In genomic region chr13:66313408-66313807, GRCh38 we compare ENCODE assay signal across 24 cellular contexts.
DNase-seq lines count a peak whose midpoint lies in the region; ATAC-seq and TF ChIP-seq lines count a peak whose summit lies in the region.
"Had no signal": no experiment of that assay in that cellular context is flagged by ENCODE, and none has a peak within 500 bp of the region (broad histone marks: within the 10 kb centered on the region; RNA-seq: fewer than 3 reads in every experiment).

No MANE protein-coding gene starts in this region.

- in situ Hi-C loops in Panc1 (cut with HindIII; ENCODE audit: low pct_unique_long_range_greater_than_20kb, low sequenced_read_pairs): no loop called here

- H3K27ac ChIP-seq in Panc1 (ENCODE audit: low read length) (peak overlapping the region; percentile 84), upper lobe of left lung (no peak overlapping the region), suprapubic skin (no peak overlapping the region)
- H3K27ac ChIP-seq: ascending aorta, esophagus squamous epithelium, heart left ventricle, RWPE1, tibial artery had no signal

- H3K27ac Mint-ChIP-seq in nephron: peak overlapping the region; percentile 87 to 88 (median 87)
- no peak overlapping the region for H3K27ac Mint-ChIP-seq in immature natural killer cell
- H3K27ac Mint-ChIP-seq: activated CD8-positive, alpha-beta memory T cell treated with anti-CD3 and anti-CD28 coated beads, Interleukin-2, amount 10 ng/mL, durations not matched to agents 7 days and 5 days; activated naive CD4-positive, alpha-beta T cell treated with anti-CD3 and anti-CD28 coated beads, Interleukin-2, amount 10 ng/mL, durations not matched to agents 7 days and 5 days; CD4-positive, alpha-beta T cell; endodermal cell; naive thymus-derived CD8-positive, alpha-beta T cell; stimulated activated naive CD8-positive, alpha-beta T cell treated with anti-CD3 and anti-CD28 coated beads, Interleukin-15, Interleukin-2, amounts not matched to agents 100 ng/mL and 50 ng/mL, for 24 hours; WTC11 had no signal

- H3K9me3 Mint-ChIP-seq in nephron (no peaks in the 10 kb centered on the region), immature natural killer cell (peaks cover 0 to 21% (median 2%) of the 10 kb centered on the region in 6 donors)
- H3K9me3 Mint-ChIP-seq: endodermal cell; stimulated activated naive CD8-positive, alpha-beta T cell treated with anti-CD3 and anti-CD28 coated beads, Interleukin-15, Interleukin-2, amounts not matched to agents 100 ng/mL and 50 ng/mL, for 24 hours had no signal

- ATAC-seq in Panc1: no peak
- ATAC-seq in stimulated activated naive CD8-positive, alpha-beta T cell treated with anti-CD3 and anti-CD28 coated beads, Interleukin-15, Interleukin-2, amounts not matched to agents 100 U/mL and 50 U/mL, for 24 hours: no peak
- ATAC-seq in upper lobe of left lung (ENCODE audit: low FRiP score in 2 of 2): no peak
- ATAC-seq: activated CD8-positive, alpha-beta memory T cell treated with anti-CD3 and anti-CD28 coated beads, Interleukin-2, amount 10 ng/mL, durations not matched to agents 7 days and 5 days; naive thymus-derived CD8-positive, alpha-beta T cell; WTC11 had no signal

- H3K4me3 ChIP-seq in Panc1 (ENCODE audit: low read depth in 2 of 2, low read length in 2 of 2): no peak overlapping the region
- H3K4me3 ChIP-seq in upper lobe of left lung: no peak overlapping the region
- no peak overlapping the region for H3K4me3 ChIP-seq in suprapubic skin
- H3K4me3 ChIP-seq: ascending aorta, esophagus squamous epithelium, heart left ventricle, tibial artery had no signal

- WGBS in upper lobe of left lung, 2 donors: 58 to 59% methylated on average over 3 of the region's 3 CpGs
- WGBS in suprapubic skin: 67% methylated on average over 3 of the region's 3 CpGs

- intact Hi-C loops in Panc1 (cut with micrococcal nuclease; ENCODE audit: unreplicated experiment): no loop called here

- TF ChIP-seq POLR2A in upper lobe of left lung (IDR thresholded peaks at IDR 0.05): no peak
- no peak for TF ChIP-seq POLR2A in suprapubic skin (IDR thresholded peaks at IDR 0.05)

- H3K4me1 Mint-ChIP-seq in nephron (peaks cover 10% of the 10 kb centered on the region), immature natural killer cell (no peaks in the 10 kb centered on the region)
- H3K4me1 Mint-ChIP-seq: activated CD8-positive, alpha-beta memory T cell treated with anti-CD3 and anti-CD28 coated beads, Interleukin-2, amount 10 ng/mL, durations not matched to agents 7 days and 5 days; activated naive CD4-positive, alpha-beta T cell treated with anti-CD3 and anti-CD28 coated beads, Interleukin-2, amount 10 ng/mL, durations not matched to agents 7 days and 5 days; naive thymus-derived CD8-positive, alpha-beta T cell had no signal

- H3K9me3 ChIP-seq in Panc1 (ENCODE audit: control insufficient read depth, insufficient read depth, low read depth, low read length) (no peaks in the 10 kb centered on the region), upper lobe of left lung (no peaks in the 10 kb centered on the region), suprapubic skin (no peaks in the 10 kb centered on the region)
- H3K9me3 ChIP-seq: ascending aorta, esophagus squamous epithelium, heart left ventricle, tibial artery had no signal

- H3K27me3 Mint-ChIP-seq in nephron (ENCODE audit: low read depth) (no peaks in the 10 kb centered on the region), immature natural killer cell (ENCODE audit: low read depth in 3 of 3) (peaks cover 0 to 4% (median 3%) of the 10 kb centered on the region in 3 donors)
- H3K27me3 Mint-ChIP-seq: activated CD8-positive, alpha-beta memory T cell treated with anti-CD3 and anti-CD28 coated beads, Interleukin-2, amount 10 ng/mL, durations not matched to agents 7 days and 5 days; activated naive CD4-positive, alpha-beta T cell treated with anti-CD3 and anti-CD28 coated beads, Interleukin-2, amount 10 ng/mL, durations not matched to agents 7 days and 5 days; CD4-positive, alpha-beta T cell; naive thymus-derived CD8-positive, alpha-beta T cell; stimulated activated naive CD8-positive, alpha-beta T cell treated with anti-CD3 and anti-CD28 coated beads, Interleukin-15, Interleukin-2, amounts not matched to agents 100 ng/mL and 50 ng/mL, for 24 hours had no signal

- H3K4me3 Mint-ChIP-seq in nephron (no peak overlapping the region), immature natural killer cell (no peak overlapping the region)
- H3K4me3 Mint-ChIP-seq: activated CD8-positive, alpha-beta memory T cell treated with anti-CD3 and anti-CD28 coated beads, Interleukin-2, amount 10 ng/mL, durations not matched to agents 7 days and 5 days; activated naive CD4-positive, alpha-beta T cell treated with anti-CD3 and anti-CD28 coated beads, Interleukin-2, amount 10 ng/mL, durations not matched to agents 7 days and 5 days; CD4-positive, alpha-beta T cell; endodermal cell; naive thymus-derived CD8-positive, alpha-beta T cell; stimulated activated naive CD8-positive, alpha-beta T cell treated with anti-CD3 and anti-CD28 coated beads, Interleukin-15, Interleukin-2, amounts not matched to agents 100 ng/mL and 50 ng/mL, for 24 hours; WTC11 had no signal

- peak; percentile 77 for DNase-seq in EH (ENCODE audit: low read depth)
- DNase-seq in Panc1 (ENCODE audit: low read depth, low spot score): no peak
- DNase-seq in fibroblast of gingiva (ENCODE audit: low read depth): peak; percentile 31
- DNase-seq in stimulated activated naive CD8-positive, alpha-beta T cell treated with anti-CD3 and anti-CD28 coated beads, Interleukin-15, Interleukin-2, amounts not matched to agents 100 U/mL and 50 U/mL, for 24 hours: no peak
- no peak for DNase-seq in immature natural killer cell
- no peak for DNase-seq in upper lobe of left lung
- DNase-seq in suprapubic skin (ENCODE audit: low spot score in 2 of 2): no peak
- DNase-seq: activated CD4-positive, alpha-beta T cell treated with anti-CD3 and anti-CD28 coated beads, Interleukin-2, amount 50 U/mL, for 1 hour; activated CD8-positive, alpha-beta memory T cell treated with anti-CD3 and anti-CD28 coated beads, Interleukin-2, amount 10 ng/mL, durations not matched to agents 7 days and 5 days; activated naive CD4-positive, alpha-beta T cell treated with anti-CD3 and anti-CD28 coated beads, Interleukin-2, amount 10 ng/mL, durations not matched to agents 7 days and 5 days; CD4-positive, alpha-beta T cell; endodermal cell; esophagus squamous epithelium; heart left ventricle; naive thymus-derived CD8-positive, alpha-beta T cell; NCI-H2029 treated with DMSO at 0.1 percent for 48 hours; NCI-H2227 treated with DMSO at 0.1 percent for 48 hours; stimulated activated CD4-positive, alpha-beta T cell treated with anti-CD3 and anti-CD28 coated beads, Interleukin-12 subunit alpha, Interleukin-12 subunit beta, amount 100 ng/mL, for 4 hours; tibial artery had no signal

- TF ChIP-seq CTCF in Panc1 (IDR thresholded peaks at IDR 0.05) (no peak), nephron (IDR thresholded peaks at IDR 0.05; ENCODE audit: unreplicated experiment in 3 of 3) (no peak), upper lobe of left lung (IDR thresholded peaks at IDR 0.05) (no peak), suprapubic skin (IDR thresholded peaks at IDR 0.05) (no peak)

- H3K27me3 ChIP-seq in Panc1 (ENCODE audit: control insufficient read depth, insufficient read depth, low read length): no peaks in the 10 kb centered on the region
- no peaks in the 10 kb centered on the region for H3K27me3 ChIP-seq in upper lobe of left lung
- no peaks in the 10 kb centered on the region for H3K27me3 ChIP-seq in suprapubic skin
- H3K27me3 ChIP-seq: ascending aorta, esophagus squamous epithelium, heart left ventricle, tibial artery had no signal

- TF ChIP-seq EP300 in upper lobe of left lung (IDR thresholded peaks at IDR 0.05) (no peak), suprapubic skin (IDR thresholded peaks at IDR 0.05) (no peak)

- H3K36me3 ChIP-seq in Panc1 (ENCODE audit: control insufficient read depth, insufficient read depth, low read length) (no peaks in the 10 kb centered on the region), upper lobe of left lung (no peaks in the 10 kb centered on the region), suprapubic skin (no peaks in the 10 kb centered on the region)
- H3K36me3 ChIP-seq: ascending aorta, esophagus squamous epithelium, heart left ventricle, tibial artery had no signal

- CTCF ChIA-PET in Panc1 (lab: Charles Lee): no interaction called here

- H3K36me3 Mint-ChIP-seq in nephron (ENCODE audit: low read depth) (no peaks in the 10 kb centered on the region), immature natural killer cell (no peaks in the 10 kb centered on the region)
- H3K36me3 Mint-ChIP-seq: activated CD8-positive, alpha-beta memory T cell treated with anti-CD3 and anti-CD28 coated beads, Interleukin-2, amount 10 ng/mL, durations not matched to agents 7 days and 5 days; activated naive CD4-positive, alpha-beta T cell treated with anti-CD3 and anti-CD28 coated beads, Interleukin-2, amount 10 ng/mL, durations not matched to agents 7 days and 5 days; naive thymus-derived CD8-positive, alpha-beta T cell; WTC11 had no signal

- no TSS peak for BruUV-seq in Panc1 (replicated peaks; lab: Mats Ljungman, UMichigan)

- H3K4me1 ChIP-seq in Panc1 (ENCODE audit: control insufficient read depth, insufficient read depth, low read length) (peaks cover 9% of the 10 kb centered on the region), upper lobe of left lung (peaks cover 0 to 7% (median 0%) of the 10 kb centered on the region in 4 donors), suprapubic skin (no peaks in the 10 kb centered on the region)
- H3K4me1 ChIP-seq: ascending aorta, esophagus squamous epithelium had no signal

- POLR2A ChIA-PET in Panc1 (lab: Charles Lee): no interaction called here

Comparison
In these comparisons a context has a peak if more than half of its experiments do, and no peak if none do; other contexts are left out.
1. DNase-seq: peak in EH (single experiment) and fibroblast of gingiva (single experiment); none in Panc1 (single experiment), stimulated activated naive CD8-positive, alpha-beta T cell treated with anti-CD3 and anti-CD28 coated beads, Interleukin-15, Interleukin-2, amounts not matched to agents 100 U/mL and 50 U/mL, for 24 hours (single experiment), immature natural killer cell (0 of 3), upper lobe of left lung (0 of 2) and suprapubic skin (0 of 2).
2. H3K27ac Mint-ChIP-seq: peak in nephron (3 of 3); none in immature natural killer cell (0 of 6).